9 cellular contexts compared by ENCODE assay signal in genomic region chr11:36540998-36541397, GRCh38. TPM values are rescaled to one million over a fixed set of nuclear protein-coding genes. Genes with fewer than 3 reads are reported as not detected.
A peak's percentile ranks its signal among the peaks of the same experiment; 100 is the strongest.
DNase-seq lines count a peak whose midpoint lies in the region; ATAC-seq and TF ChIP-seq lines count a peak whose summit lies in the region.
"Had no signal": no experiment of that assay in that cellular context is flagged by ENCODE, and none has a peak within 500 bp of the region (broad histone marks: within the 10 kb centered on the region; RNA-seq: fewer than 3 reads in every experiment).

No MANE protein-coding gene starts in this region.

- H3K4me3 ChIP-seq in ovary = no peak overlapping the region

- TF ChIP-seq EP300 in ovary (IDR thresholded peaks at IDR 0.05) = no peak

- peak overlapping the region; percentile 2 for H3K27ac ChIP-seq in angular gyrus (ENCODE audit: low read depth, low read length)
- no peak overlapping the region for H3K27ac ChIP-seq in ovary

- H3K4me3 Mint-ChIP-seq in Calu3 (ENCODE audit: low read depth, unreplicated experiment) = no peak overlapping the region
- H3K4me3 Mint-ChIP-seq: activated B cell treated with CpG ODN at 0.5 μM for 24 hours had no signal

- no peaks in the 10 kb centered on the region for H3K4me1 ChIP-seq in ovary (ENCODE audit: insufficient read depth)

- TF ChIP-seq POLR2A in ovary (IDR thresholded peaks at IDR 0.05) = no peak

- intact Hi-C loops in Calu3 (cut with micrococcal nuclease; ENCODE audit: unreplicated experiment) (loop anchor here (2.0 kb wide), 1 partner anchor 30 kb away; the partner anchor contains the start of gene TRAF6), ovary (cut with DNase I) (no loop called here)

- peak; percentile 33 for TF ChIP-seq CTCF in Calu3 (IDR thresholded peaks at IDR 0.05; ENCODE audit: unreplicated experiment)
- TF ChIP-seq CTCF in ovary (IDR thresholded peaks at IDR 0.05) = no peak
- no peak for TF ChIP-seq CTCF in omental fat pad (IDR thresholded peaks at IDR 0.05)

- no peaks in the 10 kb centered on the region for H3K4me1 Mint-ChIP-seq in Calu3 (ENCODE audit: low read depth, unreplicated experiment)

- H3K9me3 Mint-ChIP-seq in Calu3 (ENCODE audit: low read depth, unreplicated experiment) = no peaks in the 10 kb centered on the region
- H3K9me3 Mint-ChIP-seq: activated B cell treated with CpG ODN at 0.5 μM for 24 hours had no signal

- H3K9me3 ChIP-seq in ovary = no peaks in the 10 kb centered on the region

- H3K36me3 Mint-ChIP-seq in Calu3 (ENCODE audit: insufficient read depth, unreplicated experiment) = no peaks in the 10 kb centered on the region

- H3K27me3 Mint-ChIP-seq in Calu3 (ENCODE audit: unreplicated experiment) = peaks cover 42% of the 10 kb centered on the region

- no peaks in the 10 kb centered on the region for H3K36me3 ChIP-seq in ovary

- no peaks in the 10 kb centered on the region for H3K27me3 ChIP-seq in ovary

- CTCF ChIA-PET in Calu3 (lab: Charles Lee) = interaction anchor here (0.6 to 1.4 kb wide), 3 partner anchors 31 to 1341 kb away, joined by 3 to 7 read pairs (median 5); partner anchors contain the start of gene TRAF6

- 26 to 40% (median 30%) methylated on average over 6 of the region's 6 CpGs for WGBS in ovary, 3 donors

- ATAC-seq in GM18907 (IDR thresholded peaks at IDR 0.05; ENCODE audit: unreplicated experiment) (peak; percentile 98), HG03025 (IDR thresholded peaks at IDR 0.05; ENCODE audit: low FRiP score, unreplicated experiment) (peak; percentile 99), left lobe of liver (peak; percentile 97), omental fat pad (ENCODE audit: low FRiP score) (no peak)

- no TSS peak for BruUV-seq in Calu3 (replicated peaks; lab: Mats Ljungman, UMichigan)

- no peak overlapping the region for H3K27ac Mint-ChIP-seq in Calu3 (ENCODE audit: unreplicated experiment)
- H3K27ac Mint-ChIP-seq: activated B cell treated with CpG ODN at 0.5 μM for 24 hours had no signal

- DNase-seq in Calu3 = peak; percentile 55
- peak; percentile 88 for DNase-seq in NCI-H2107 treated with DMSO at 0.1 percent for 48 hours (lab: John Stamatoyannopoulos, UW; ENCODE audit: unreplicated experiment)
- DNase-seq in left lobe of liver (ENCODE audit: low spot score) = no peak
- no peak for DNase-seq in ovary
- DNase-seq in omental fat pad (ENCODE audit: low spot score) = no peak
- DNase-seq: activated B cell treated with CpG ODN at 0.5 μM for 24 hours had no signal

RNA-seq across cellular contexts. Expression of gene RAG1, which starts 26.8 kb away (rescaled TPM):
- total RNA-seq in Calu3 (2022) (0.56 and 0.90 TPM in 2 replicates), left lobe of liver (1.2 TPM), ovary (under 1 TPM; 0.25 to 0.82 (median 0.40) TPM), omental fat pad (1 to 10 TPM in 1 of 4 donors, under 1 TPM in 3; 0.24 to 1.9 (median 0.41) TPM)
- polyA plus RNA-seq in ovary = 1 to 10 TPM in 1 of 2 donors, under 1 TPM in 1; 0.18 to 1.3 TPM

RNA-seq across cellular contexts. Expression of gene TRAF6, which starts 30.9 kb away (rescaled TPM):
- 13.5 and 14.8 TPM in 2 replicates for total RNA-seq in Calu3 (2022)
- total RNA-seq in left lobe of liver = 6.2 TPM
- 10 to 100 TPM in 6 of 7 donors, 1 to 10 TPM in 1; 8.7 to 16.4 (median 13.9) TPM for total RNA-seq in ovary
- polyA plus RNA-seq in ovary = 10 to 100 TPM in 1 of 2 donors, 1 to 10 TPM in 1; 4.9 to 18.2 TPM
- total RNA-seq in omental fat pad = 10 to 100 TPM; 10.1 to 17.5 (median 13.9) TPM

RNA-seq across cellular contexts. Expression of gene IFTAP, which starts 53.3 kb away (rescaled TPM):
- total RNA-seq in Calu3 (2022) (15.5 and 17.1 TPM in 2 replicates), left lobe of liver (6.0 TPM), ovary (10 to 100 TPM; 16.4 to 42.0 (median 23.1) TPM), omental fat pad (10 to 100 TPM in 3 of 4 donors, 1 to 10 TPM in 1; 9.5 to 25.2 (median 16.8) TPM)
- 10 to 100 TPM; 25.9 to 30.2 TPM for polyA plus RNA-seq in ovary

RNA-seq across cellular contexts. Expression of gene RAG2, which starts 57.0 kb away (rescaled TPM):
- total RNA-seq in Calu3 (2022) (not detected in 2 replicates), left lobe of liver (not detected), ovary (not detected), omental fat pad (not detected)
- polyA plus RNA-seq in ovary = not detected
- total RNA-seq: activated B cell treated with CpG ODN at 0.5 μM for 24 hours had no signal

Comparison
In these comparisons a context has a peak if more than half of its experiments do, and no peak if none do; other contexts are left out.
1. DNase-seq: peak in Calu3 (single experiment) and NCI-H2107 treated with DMSO at 0.1 percent for 48 hours (single experiment); none in left lobe of liver (single experiment), ovary (0 of 5) and omental fat pad (single experiment).